Comparison of ENCODE assay signal across 23 cellular contexts in the genomic region with DNA sequence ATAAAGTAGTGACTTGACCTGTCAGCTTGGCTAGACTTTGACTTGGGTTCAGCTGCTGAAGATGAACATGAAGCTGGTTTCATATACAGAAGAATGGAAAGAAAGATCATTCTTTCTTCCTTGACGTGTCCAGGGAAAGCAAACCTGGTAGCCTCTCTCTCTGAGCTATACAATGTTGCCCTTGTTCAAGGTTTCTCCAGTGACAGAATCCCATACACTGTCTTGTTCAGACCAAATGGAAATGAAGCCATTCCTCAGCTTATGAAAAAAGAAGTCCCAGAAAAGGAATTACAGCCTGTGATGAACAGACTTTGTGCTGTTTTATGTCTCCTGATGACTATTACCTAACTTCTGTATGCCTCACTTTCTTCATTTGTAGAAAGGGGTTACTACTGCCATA.
"Had no signal": no experiment of that assay in that cellular context is flagged by ENCODE, and none has a peak within 500 bp of the region (broad histone marks: within the 10 kb centered on the region; RNA-seq: fewer than 3 reads in every experiment).

No MANE protein-coding gene starts in this region.

- H3K9me3 Mint-ChIP-seq: stimulated activated naive B cell treated with anti-CD40 and anti-IgM and Interleukin-4, amounts not matched to agents 10 μg/mL and 1 μg/mL and 100 μg/mL, for 72 hours; type B pancreatic cell had no signal

- H3K27me3 Mint-ChIP-seq: stimulated activated naive CD8-positive, alpha-beta T cell treated with anti-CD3 and anti-CD28 coated beads, Interleukin-15, amount 100 ng/mL, for 72 hours; stimulated activated naive CD8-positive, alpha-beta T cell treated with anti-CD3 and anti-CD28 coated beads, Interleukin-15, Interleukin-2, amounts not matched to agents 100 ng/mL and 50 ng/mL, for 24 hours had no signal

- H3K27ac Mint-ChIP-seq: stimulated activated effector memory CD8-positive, alpha-beta T cell treated with anti-CD3 and anti-CD28 coated beads, Interleukin-12 subunit alpha, Interleukin-12 subunit beta, amount 100 ng/mL, for 72 hours; stimulated activated memory B cell treated with anti-CD40 and anti-IgM and Interleukin-4, amounts not matched to agents 10 μg/mL and 1 μg/mL and 100 μg/mL, for 72 hours; stimulated activated naive B cell treated with anti-CD40 and anti-IgM and Interleukin-4, amounts not matched to agents 10 μg/mL and 1 μg/mL and 100 μg/mL, for 72 hours; stimulated activated naive CD8-positive, alpha-beta T cell treated with anti-CD3 and anti-CD28 coated beads, Interleukin-15, amount 100 ng/mL, for 72 hours; type B pancreatic cell had no signal

- ATAC-seq: stimulated activated effector memory CD8-positive, alpha-beta T cell treated with anti-CD3 and anti-CD28 coated beads, Interleukin-12 subunit alpha, Interleukin-12 subunit beta, amount 100 ng/mL, for 72 hours; stimulated activated memory B cell treated with anti-CD40 and anti-IgM and Interleukin-4, amounts not matched to agents 10 μg/mL and 1 μg/mL and 100 μg/mL, for 72 hours; stimulated activated naive B cell treated with anti-CD40 and anti-IgM and Interleukin-4, amounts not matched to agents 10 μg/mL and 1 μg/mL and 100 μg/mL, for 72 hours; stimulated activated naive CD8-positive, alpha-beta T cell treated with anti-CD3 and anti-CD28 coated beads, Interleukin-15, amount 100 ng/mL, for 72 hours; stimulated activated naive CD8-positive, alpha-beta T cell treated with anti-CD3 and anti-CD28 coated beads, Interleukin-15, Interleukin-2, amounts not matched to agents 100 U/mL and 50 U/mL, for 24 hours; upper lobe of right lung had no signal

- H3K4me1 Mint-ChIP-seq: stimulated activated effector memory CD8-positive, alpha-beta T cell treated with anti-CD3 and anti-CD28 coated beads, Interleukin-12 subunit alpha, Interleukin-12 subunit beta, amount 100 ng/mL, for 72 hours; stimulated activated memory B cell treated with anti-CD40 and anti-IgM and Interleukin-4, amounts not matched to agents 10 μg/mL and 1 μg/mL and 100 μg/mL, for 72 hours; stimulated activated naive CD8-positive, alpha-beta T cell treated with anti-CD3 and anti-CD28 coated beads, Interleukin-15, amount 100 ng/mL, for 72 hours had no signal

- H3K36me3 Mint-ChIP-seq: stimulated activated effector memory CD8-positive, alpha-beta T cell treated with anti-CD3 and anti-CD28 coated beads, Interleukin-12 subunit alpha, Interleukin-12 subunit beta, amount 100 ng/mL, for 72 hours; stimulated activated memory B cell treated with anti-CD40 and anti-IgM and Interleukin-4, amounts not matched to agents 10 μg/mL and 1 μg/mL and 100 μg/mL, for 72 hours; stimulated activated naive B cell treated with anti-CD40 and anti-IgM and Interleukin-4, amounts not matched to agents 10 μg/mL and 1 μg/mL and 100 μg/mL, for 72 hours; type B pancreatic cell had no signal

- DNase-seq: stimulated activated CD4-positive, alpha-beta T cell treated with anti-CD3 and anti-CD28 coated beads, Interleukin-2, amount 100 ng/mL, for 48 hours; stimulated activated CD4-positive, alpha-beta T cell treated with anti-CD3 and anti-CD28 coated beads, Interleukin-4, amount 100 ng/mL, for 1 hour; stimulated activated CD4-positive, alpha-beta T cell treated with anti-CD3 and anti-CD28 coated beads, Interleukin-4, amount 100 ng/mL, for 24 hours; stimulated activated CD4-positive, alpha-beta T cell treated with anti-CD3 and anti-CD28 coated beads, Interleukin-4, amount 100 ng/mL, for 4 hours; stimulated activated CD8-positive, alpha-beta memory T cell treated with anti-CD3 and anti-CD28 coated beads, Interleukin-4, amount 100 ng/mL, for 48 hours; stimulated activated naive B cell treated with anti-CD40 and anti-IgM and Interleukin-4, amounts not matched to agents 10 μg/mL and 1 μg/mL and 100 μg/mL, for 72 hours; stimulated activated naive CD4-positive, alpha-beta T cell; stimulated activated naive CD4-positive, alpha-beta T cell treated with Interleukin-2 at 50 U/mL for 16 hours; stimulated activated naive CD8-positive, alpha-beta T cell treated with anti-CD3 and anti-CD28 coated beads, Interleukin-15, amount 100 ng/mL, for 72 hours; stimulated activated naive CD8-positive, alpha-beta T cell treated with anti-CD3 and anti-CD28 coated beads, Interleukin-15, Interleukin-2, amounts not matched to agents 100 U/mL and 50 U/mL, for 24 hours; stomach; substantia nigra; testis; thyroid gland; tibial artery; transverse colon; upper lobe of left lung; upper lobe of right lung; uterus had no signal

- H3K4me3 Mint-ChIP-seq: stimulated activated effector memory CD8-positive, alpha-beta T cell treated with anti-CD3 and anti-CD28 coated beads, Interleukin-12 subunit alpha, Interleukin-12 subunit beta, amount 100 ng/mL, for 72 hours; stimulated activated memory B cell treated with anti-CD40 and anti-IgM and Interleukin-4, amounts not matched to agents 10 μg/mL and 1 μg/mL and 100 μg/mL, for 72 hours; stimulated activated naive B cell treated with anti-CD40 and anti-IgM and Interleukin-4, amounts not matched to agents 10 μg/mL and 1 μg/mL and 100 μg/mL, for 72 hours; stimulated activated naive CD8-positive, alpha-beta T cell treated with anti-CD3 and anti-CD28 coated beads, Interleukin-15, amount 100 ng/mL, for 72 hours; stimulated activated naive CD8-positive, alpha-beta T cell treated with anti-CD3 and anti-CD28 coated beads, Interleukin-15, Interleukin-2, amounts not matched to agents 100 ng/mL and 50 ng/mL, for 24 hours; type B pancreatic cell had no signal
